In genomic region chr16:66925322-66925840, GRCh38 we compare ENCODE assay signal across 9 cellular contexts. TPM values are rescaled to one million over a fixed set of nuclear protein-coding genes. Genes with fewer than 3 reads are reported as not detected.
DNase-seq lines count a peak whose midpoint lies in the region; ATAC-seq and TF ChIP-seq lines count a peak whose summit lies in the region.
"Had no signal": no experiment of that assay in that cellular context is flagged by ENCODE, and none has a peak within 500 bp of the region (broad histone marks: within the 10 kb centered on the region; RNA-seq: fewer than 3 reads in every experiment).

Gene RRAD, minus strand, starts transcription at chr16:66925535. Its CDS starts 356 bp downstream, at chr16:66925179.

- DNase-seq in DMS53 (lab: John Stamatoyannopoulos, UW) (peak; percentile 27), DMS53 treated with DMSO at 0.1 percent for 48 hours (lab: John Stamatoyannopoulos, UW; ENCODE audit: unreplicated experiment) (no peak), Right ventricle myocardium superior (peak; percentile 76), prostate gland (ENCODE audit: low spot score) (no peak), mucosa of gallbladder (ENCODE audit: low spot score) (no peak), HPDE6-E6E7 (ENCODE audit: extremely low spot score) (no peak)
- peak; percentile 18 for DNase-seq in activated CD4-positive, alpha-beta memory T cell treated with anti-CD3 and anti-CD28 coated beads for 36 hours
- DNase-seq in effector CD8-positive, alpha-beta T cell (lab: John Stamatoyannopoulos, UW): no peak

- no peaks in the 10 kb centered on the region for H3K27me3 ChIP-seq in prostate gland (replicated peaks; ENCODE audit: insufficient read depth)

- H3K4me1 Mint-ChIP-seq in activated CD4-positive, alpha-beta memory T cell treated with anti-CD3 and anti-CD28 coated beads for 36 hours (ENCODE audit: low read depth): peaks cover 11% of the 10 kb centered on the region

- H3K4me3 ChIP-seq in prostate gland: peak within 1 kb of the TSS; percentile 31 to 36

- H3K36me3 ChIP-seq in prostate gland: no peaks in the 10 kb centered on the region

- CTCF ChIA-PET in activated CD4-positive, alpha-beta memory T cell treated with anti-CD3 and anti-CD28 coated beads for 36 hours (lab: Charles Lee): interaction anchor here (0.8 to 4.0 kb wide), 3 partner anchors 30 to 1344 kb away, joined by 3 to 33 read pairs (median 5); no protein-coding TSS in a partner anchor

- H3K27me3 Mint-ChIP-seq in activated CD4-positive, alpha-beta memory T cell treated with anti-CD3 and anti-CD28 coated beads for 36 hours: peaks cover 27% of the 10 kb centered on the region

- H3K4me3 Mint-ChIP-seq in activated CD4-positive, alpha-beta memory T cell treated with anti-CD3 and anti-CD28 coated beads for 36 hours: peak within 1 kb of the TSS; percentile 41

- no peaks in the 10 kb centered on the region for H3K9me3 ChIP-seq in prostate gland

- H3K36me3 Mint-ChIP-seq in activated CD4-positive, alpha-beta memory T cell treated with anti-CD3 and anti-CD28 coated beads for 36 hours: peaks cover 3% of the 10 kb centered on the region

- peaks cover 5% of the 10 kb centered on the region for H3K4me1 ChIP-seq in prostate gland (replicated peaks)

- POLR2A ChIA-PET in activated CD4-positive, alpha-beta memory T cell treated with anti-CD3 and anti-CD28 coated beads for 36 hours (lab: Charles Lee): no interaction called here

- H3K27ac Mint-ChIP-seq in activated CD4-positive, alpha-beta memory T cell treated with anti-CD3 and anti-CD28 coated beads for 36 hours: no peak within 1 kb of the TSS

- 6% methylated on average over 37 of the region's 42 CpGs for WGBS in prostate gland

- no peak for TF ChIP-seq POLR2A in prostate gland (IDR thresholded peaks at IDR 0.05)

- ATAC-seq in Right ventricle myocardium superior (ENCODE audit: poor library complexity): peak; percentile 41

- peak within 1 kb of the TSS; percentile 56 to 68 for H3K27ac ChIP-seq in prostate gland
- H3K27ac ChIP-seq: 22Rv1 had no signal

- no peaks in the 10 kb centered on the region for H3K9me3 Mint-ChIP-seq in activated CD4-positive, alpha-beta memory T cell treated with anti-CD3 and anti-CD28 coated beads for 36 hours

- no peak for TF ChIP-seq CTCF in prostate gland (IDR thresholded peaks at IDR 0.05)

- intact Hi-C loops in activated CD4-positive, alpha-beta memory T cell treated with anti-CD3 and anti-CD28 coated beads for 36 hours (cut with micrococcal nuclease): loop anchor here (5.0 kb wide), 1 partner anchor 93 kb away; the partner anchor contains the start of gene NAE1
- intact Hi-C loops in Right ventricle myocardium superior (cut with DNase I): no loop called here
- intact Hi-C loops in prostate gland (cut with DNase I): loop anchor here (1.0 kb wide), 1 partner anchor 27 kb away; no protein-coding TSS in a partner anchor

RNA-seq across cellular contexts. Expression of gene RRAD, which starts in this region (rescaled TPM):
- total RNA-seq in activated CD4-positive, alpha-beta memory T cell treated with anti-CD3 and anti-CD28 coated beads for 36 hours: under 1 TPM; 0.48 to 0.65 TPM
- total RNA-seq in Right ventricle myocardium superior (95.4 TPM), prostate gland (10 to 100 TPM; 17.0 to 37.0 TPM), mucosa of gallbladder (9.4 TPM)

Comparison
In these comparisons a context has a peak if more than half of its experiments do, and no peak if none do; other contexts are left out.
1. DNase-seq: peak in DMS53 (single experiment) and Right ventricle myocardium superior (single experiment); none in DMS53 treated with DMSO at 0.1 percent for 48 hours (single experiment), prostate gland (single experiment), mucosa of gallbladder (single experiment), effector CD8-positive, alpha-beta T cell (single experiment) and HPDE6-E6E7 (single experiment).
2. Peak in DNase-seq in activated CD4-positive, alpha-beta memory T cell treated with anti-CD3 and anti-CD28 coated beads for 36 hours; RNA of the gene not detected or under 1 TPM.